In the genomic region with DNA sequence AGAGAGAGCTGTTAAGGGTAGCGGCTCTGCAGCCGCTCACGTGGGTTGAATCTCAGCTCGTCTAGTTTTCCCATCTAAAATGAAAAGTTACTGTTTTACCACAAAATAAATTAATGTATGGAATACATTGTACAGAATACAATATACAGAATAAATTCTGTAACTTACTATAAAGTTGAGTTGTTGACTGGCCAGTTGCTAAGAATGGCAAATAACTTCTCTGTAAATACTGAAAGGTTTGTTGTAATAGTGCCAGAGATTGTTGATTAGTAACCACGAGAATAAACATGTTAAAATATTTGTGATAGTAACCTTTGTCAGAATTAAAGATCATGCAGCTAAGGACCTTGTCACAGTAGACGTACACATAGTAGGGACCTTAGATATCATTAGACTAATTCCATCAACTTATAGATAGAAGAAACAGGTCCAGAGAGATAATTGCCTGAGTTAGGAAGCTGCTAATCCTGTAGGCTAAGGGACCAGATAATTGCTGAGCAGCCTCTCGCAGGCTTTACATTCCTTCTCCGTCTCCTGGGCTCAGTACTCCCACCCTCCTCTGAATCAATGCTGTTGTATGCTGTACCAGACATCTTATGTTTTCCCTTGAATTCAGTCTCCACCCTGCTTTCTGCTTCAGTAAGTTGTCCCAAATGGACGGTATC, we compare ENCODE assay signal across 8 cellular contexts. TPM values are rescaled to one million over a fixed set of nuclear protein-coding genes. Genes with fewer than 3 reads are reported as not detected.
DNase-seq lines count a peak whose midpoint lies in the region; TF ChIP-seq lines count a peak whose summit lies in the region.

No MANE protein-coding gene starts in this region.

- no peaks in the 10 kb centered on the region for H3K36me3 ChIP-seq in effector memory CD4-positive, alpha-beta T cell (ENCODE audit: control insufficient read depth, insufficient read depth, low read length)
- H3K36me3 ChIP-seq in neuronal stem cell (replicated peaks in 1 of 2; ENCODE audit: control insufficient read depth in 2 of 2, insufficient read depth in 2 of 2, low read length in 2 of 2), result peaks cover 2 to 17% of the 10 kb centered on the region in 2 donors

- H2AK5ac ChIP-seq in neuronal stem cell (ENCODE audit: low read depth, low read length), result no peak overlapping the region

- H3K36me3 Mint-ChIP-seq in Calu3 (ENCODE audit: insufficient read depth, unreplicated experiment), result peaks cover 45% of the 10 kb centered on the region

- H3K9ac ChIP-seq in neuronal stem cell (ENCODE audit: low read depth, low read length, poor library complexity), result no peak overlapping the region

- H3K79me1 ChIP-seq in neuronal stem cell (ENCODE audit: low read depth, low read length), result peaks cover 6% of the 10 kb centered on the region

- BruUV-seq in Calu3 (replicated peaks; lab: Mats Ljungman, UMichigan), result no TSS peak

- no peak overlapping the region for H2BK12ac ChIP-seq in neuronal stem cell (ENCODE audit: low read length)

- no peak for DNase-seq in Calu3
- peak; percentile 46 for DNase-seq in NCI-H2227 treated with DMSO at 0.1 percent for 48 hours (lab: John Stamatoyannopoulos, UW)
- DNase-seq in effector memory CD4-positive, alpha-beta T cell, result no peak
- no peak for DNase-seq in neuronal stem cell (ENCODE audit: low spot score)
- no peak for DNase-seq in stimulated activated CD8-positive, alpha-beta memory T cell treated with anti-CD3 and anti-CD28 coated beads, Interleukin-4, amount 100 ng/mL, for 48 hours
- no peak for DNase-seq in NCI-H187 (lab: John Stamatoyannopoulos, UW)
- no peak for DNase-seq in glomerular visceral epithelial cell (ENCODE audit: extremely low spot score)
- DNase-seq in putamen (ENCODE audit: low spot score), result no peak

- H3K4me1 ChIP-seq in effector memory CD4-positive, alpha-beta T cell (ENCODE audit: control insufficient read depth, insufficient read depth, low read length, poor library complexity, severe bottlenecking), result peaks cover 39% of the 10 kb centered on the region
- peaks cover 23 to 27% of the 10 kb centered on the region in 2 donors for H3K4me1 ChIP-seq in neuronal stem cell (ENCODE audit: control insufficient read depth in 2 of 2, insufficient read depth in 1 of 2, low read depth in 1 of 2, low read length in 2 of 2)

- peak overlapping the region; percentile 73 for H3K4me2 ChIP-seq in neuronal stem cell (ENCODE audit: insufficient read depth, low read length, poor library complexity, severe bottlenecking)

- peak overlapping the region; percentile 38 for H3K27ac Mint-ChIP-seq in Calu3 (ENCODE audit: unreplicated experiment)

- H3K14ac ChIP-seq in neuronal stem cell (ENCODE audit: low read length), result no peak overlapping the region

- H4K8ac ChIP-seq in neuronal stem cell (ENCODE audit: low read depth, low read length), result no peak overlapping the region

- intact Hi-C loops in Calu3 (cut with micrococcal nuclease; ENCODE audit: unreplicated experiment), result loop anchor here (1.0 kb wide), 1 partner anchor 27 kb away; no protein-coding TSS in a partner anchor

- peak overlapping the region; percentile 74 for H3K4me3 Mint-ChIP-seq in Calu3 (ENCODE audit: low read depth, unreplicated experiment)

- peaks cover 60% of the 10 kb centered on the region for H3K4me1 Mint-ChIP-seq in Calu3 (ENCODE audit: low read depth, unreplicated experiment)

- peak overlapping the region; percentile 67 for H3K27ac ChIP-seq in effector memory CD4-positive, alpha-beta T cell (ENCODE audit: insufficient read depth, low read length, poor library complexity, severe bottlenecking)
- H3K27ac ChIP-seq in neuronal stem cell (replicated peaks; ENCODE audit: low read length), result peak overlapping the region; percentile 99

- no peaks in the 10 kb centered on the region for H3K9me3 Mint-ChIP-seq in Calu3 (ENCODE audit: low read depth, unreplicated experiment)

- no peak for TF ChIP-seq CTCF in Calu3 (IDR thresholded peaks at IDR 0.05; ENCODE audit: unreplicated experiment)

- H3K4ac ChIP-seq in neuronal stem cell (ENCODE audit: low read length), result no peak overlapping the region

- no CpG with 5 or more reads among the region's 9 CpGs for WGBS in neuronal stem cell (ENCODE audit: extremely low coverage in 2 of 2, insufficient read length in 2 of 2, insufficient replicate concordance in 1 of 2), 2 donors

- H4K91ac ChIP-seq in neuronal stem cell (ENCODE audit: low read depth, low read length, poor library complexity), result no peak overlapping the region

- no peak overlapping the region for H3K23ac ChIP-seq in neuronal stem cell (ENCODE audit: low read depth, low read length, poor library complexity)

- H2BK120ac ChIP-seq in neuronal stem cell (ENCODE audit: low read depth, low read length), result no peak overlapping the region

- H3K18ac ChIP-seq in neuronal stem cell (ENCODE audit: low read length), result no peak overlapping the region

- H3K27me3 Mint-ChIP-seq in Calu3 (ENCODE audit: unreplicated experiment), result no peaks in the 10 kb centered on the region

- CTCF ChIA-PET in Calu3 (lab: Charles Lee), result interaction anchor here (0.6 to 2.4 kb wide), 4 partner anchors 9 to 120 kb away, joined by 3 to 12 read pairs (median 6); partner anchors contain the start of gene MDC1

- H3K27me3 ChIP-seq in effector memory CD4-positive, alpha-beta T cell (replicated peaks; ENCODE audit: control insufficient read depth, insufficient read depth, low read length, poor library complexity, severe bottlenecking), result no peaks in the 10 kb centered on the region
- no peaks in the 10 kb centered on the region for H3K27me3 ChIP-seq in neuronal stem cell (ENCODE audit: control insufficient read depth in 3 of 3, insufficient read depth in 3 of 3, low read depth in 1 of 3, low read length in 3 of 3)

- peak overlapping the region; percentile 74 for H3K4me3 ChIP-seq in effector memory CD4-positive, alpha-beta T cell (ENCODE audit: insufficient read depth, low read depth, low read length, poor library complexity, severe bottlenecking)
- peak overlapping the region; percentile 62 to 97 for H3K4me3 ChIP-seq in neuronal stem cell (ENCODE audit: low read length in 2 of 2)

- peak overlapping the region; percentile 98 for H2AFZ ChIP-seq in neuronal stem cell (ENCODE audit: low read length)

- no peaks in the 10 kb centered on the region for H3K9me3 ChIP-seq in effector memory CD4-positive, alpha-beta T cell (ENCODE audit: control insufficient read depth, low read length)
- no peaks in the 10 kb centered on the region for H3K9me3 ChIP-seq in neuronal stem cell (replicated peaks in 1 of 2; ENCODE audit: control insufficient read depth in 2 of 2, insufficient read depth in 1 of 2, low read depth in 1 of 2, low read length in 2 of 2)

- H2BK15ac ChIP-seq in neuronal stem cell (ENCODE audit: low read length), result no peak overlapping the region

- H2BK5ac ChIP-seq in neuronal stem cell (ENCODE audit: low read length), result peak overlapping the region; percentile 85

RNA-seq across cellular contexts. Expression of gene NRM, which starts 0.6 kb away (rescaled TPM):
- total RNA-seq in Calu3 (2022), result 22.8 and 30.2 TPM in 2 replicates
- polyA plus RNA-seq in neuronal stem cell (2013, experiment 1 of 2), result 98.1 TPM
- polyA plus RNA-seq in neuronal stem cell (2013, experiment 2 of 2), result 96.2 TPM

RNA-seq across cellular contexts. Expression of gene PPP1R18, which starts 4.9 kb away (rescaled TPM):
- 22.0 and 28.2 TPM in 2 replicates for total RNA-seq in Calu3 (2022)
- 54.3 TPM for polyA plus RNA-seq in neuronal stem cell (2013, experiment 1 of 2)
- 55.0 TPM for polyA plus RNA-seq in neuronal stem cell (2013, experiment 2 of 2)

RNA-seq across cellular contexts. Expression of gene DHX16, which starts 18.5 kb away (rescaled TPM):
- total RNA-seq in Calu3 (2022), result 51.6 and 55.6 TPM in 2 replicates
- polyA plus RNA-seq in neuronal stem cell (2013, experiment 1 of 2), result 16.0 TPM
- polyA plus RNA-seq in neuronal stem cell (2013, experiment 2 of 2), result 14.8 TPM

RNA-seq across cellular contexts. Expression of gene MDC1, which starts 25.7 kb away (rescaled TPM):
- total RNA-seq in Calu3 (2022), result 62.4 and 66.6 TPM in 2 replicates
- 50.3 TPM for polyA plus RNA-seq in neuronal stem cell (2013, experiment 1 of 2)
- 51.5 TPM for polyA plus RNA-seq in neuronal stem cell (2013, experiment 2 of 2)

RNA-seq across cellular contexts. Expression of gene TUBB, which starts 28.8 kb away (rescaled TPM):
- 967 and 1,123 TPM in 2 replicates for total RNA-seq in Calu3 (2022)
- 2,147 TPM for polyA plus RNA-seq in neuronal stem cell (2013, experiment 1 of 2)
- 2,146 TPM for polyA plus RNA-seq in neuronal stem cell (2013, experiment 2 of 2)
